ENCODE assay signal across 12 cellular contexts in genomic region chr1:201941420-201942128, GRCh38. TPM values are rescaled to one million over a fixed set of nuclear protein-coding genes. Genes with fewer than 3 reads are reported as not detected.
A peak's percentile ranks its signal among the peaks of the same experiment; 100 is the strongest.
DNase-seq lines count a peak whose midpoint lies in the region; ATAC-seq and TF ChIP-seq lines count a peak whose summit lies in the region.
"Had no signal": no experiment of that assay in that cellular context is flagged by ENCODE, and none has a peak within 500 bp of the region (broad histone marks: within the 10 kb centered on the region; RNA-seq: fewer than 3 reads in every experiment).

No MANE protein-coding gene starts in this region.

- H3K4me3 ChIP-seq in colonic mucosa (no peak overlapping the region), mesodermal cell (ENCODE audit: extremely low read depth, insufficient read depth, low read length, poor library complexity, severe bottlenecking) (no peak overlapping the region)

- ATAC-seq in HG03460 (IDR thresholded peaks at IDR 0.05; ENCODE audit: unreplicated experiment) = no peak
- ATAC-seq in GM21723 (IDR thresholded peaks at IDR 0.05; ENCODE audit: unreplicated experiment) = no peak

- H3K9me3 ChIP-seq in colonic mucosa = no peaks in the 10 kb centered on the region
- no peaks in the 10 kb centered on the region for H3K9me3 ChIP-seq in mesodermal cell (ENCODE audit: control insufficient read depth, low read length)

- H3K4me1 Mint-ChIP-seq in type B pancreatic cell (ENCODE audit: unreplicated experiment) = peaks cover 48% of the 10 kb centered on the region

- peaks cover 18% of the 10 kb centered on the region for H3K27me3 Mint-ChIP-seq in type B pancreatic cell

- peaks cover 9% of the 10 kb centered on the region for H3K27me3 ChIP-seq in colonic mucosa

- H3K9me3 Mint-ChIP-seq in type B pancreatic cell = no peaks in the 10 kb centered on the region
- H3K9me3 Mint-ChIP-seq: activated CD4-positive, alpha-beta memory T cell treated with anti-CD3 and anti-CD28 coated beads for 36 hours had no signal

- DNase-seq in DMS79 treated with DMSO at 0.1 percent for 48 hours (lab: John Stamatoyannopoulos, UW) = peak; percentile 19
- no peak for DNase-seq in DMS79 (lab: John Stamatoyannopoulos, UW)
- DNase-seq in colonic mucosa = no peak
- DNase-seq in type B pancreatic cell (ENCODE audit: extremely low spot score, unreplicated experiment) = no peak
- no peak for DNase-seq in NCI-H1092 treated with DMSO at 0.1 percent for 48 hours (lab: John Stamatoyannopoulos, UW)
- DNase-seq: activated CD4-positive, alpha-beta memory T cell treated with anti-CD3 and anti-CD28 coated beads for 36 hours; NCI-H1092; occipital lobe; SHP77 treated with DMSO at 0.1 percent for 48 hours had no signal

- no peaks in the 10 kb centered on the region for H3K4me1 ChIP-seq in colonic mucosa
- peaks cover 24% of the 10 kb centered on the region for H3K4me1 ChIP-seq in mesodermal cell (ENCODE audit: control insufficient read depth, insufficient read depth, low read length, poor library complexity, severe bottlenecking)

- H3K36me3 ChIP-seq in colonic mucosa (no peaks in the 10 kb centered on the region), mesodermal cell (ENCODE audit: control insufficient read depth, insufficient read depth, low read length) (no peaks in the 10 kb centered on the region)

- TF ChIP-seq CTCF in colonic mucosa (IDR thresholded peaks at IDR 0.05) (no peak), type B pancreatic cell (conservative IDR thresholded peaks at IDR 0.05) (no peak)

- no peaks in the 10 kb centered on the region for H3K36me3 Mint-ChIP-seq in type B pancreatic cell
- H3K36me3 Mint-ChIP-seq: activated CD4-positive, alpha-beta memory T cell treated with anti-CD3 and anti-CD28 coated beads for 36 hours had no signal

- 28 to 31% methylated on average over 5 to 7 of the region's 18 CpGs for WGBS in mesodermal cell (ENCODE audit: insufficient coverage in 2 of 2), 2 experiments

- intact Hi-C loops in colonic mucosa (cut with DNase I) = no loop called here

- peak overlapping the region; percentile 62 for H3K4me3 Mint-ChIP-seq in type B pancreatic cell
- H3K4me3 Mint-ChIP-seq: activated CD4-positive, alpha-beta memory T cell treated with anti-CD3 and anti-CD28 coated beads for 36 hours had no signal

- peak overlapping the region in 1 of 2 donors; percentile 41 for H3K9ac ChIP-seq in colonic mucosa (ENCODE audit: low read depth in 2 of 2, low read length in 2 of 2)

- peak overlapping the region; percentile 75 for H3K27ac Mint-ChIP-seq in type B pancreatic cell
- H3K27ac Mint-ChIP-seq: activated CD4-positive, alpha-beta memory T cell treated with anti-CD3 and anti-CD28 coated beads for 36 hours had no signal

- H3K27ac ChIP-seq in colonic mucosa (peak overlapping the region; percentile 18), mesodermal cell (ENCODE audit: low read depth, low read length, severe bottlenecking) (peak overlapping the region; percentile 83)

RNA-seq across cellular contexts. Expression of gene LMOD1, which starts 4.8 kb away (rescaled TPM):
- total RNA-seq in colonic mucosa = 10 to 100 TPM in 1 of 2 donors, 1 to 10 TPM in 1; 7.6 to 64.5 TPM
- 1.9 TPM for polyA plus RNA-seq in mesodermal cell (2013, experiment 1 of 2)
- polyA plus RNA-seq in mesodermal cell (2013, experiment 2 of 2) = 1.5 TPM
- total RNA-seq in type B pancreatic cell (ENCODE audit: low replicate concordance) = 0.52 and 3.7 TPM in 2 replicates
- total RNA-seq: activated CD4-positive, alpha-beta memory T cell treated with anti-CD3 and anti-CD28 coated beads for 36 hours had no signal

RNA-seq across cellular contexts. Expression of gene TIMM17A, which starts 13.7 kb away (rescaled TPM):
- total RNA-seq in colonic mucosa (10 to 100 TPM; 63.4 to 84.7 TPM), type B pancreatic cell (ENCODE audit: low replicate concordance) (50.2 and 53.0 TPM in 2 replicates)
- 66.0 TPM for polyA plus RNA-seq in mesodermal cell (2013, experiment 1 of 2)
- 63.3 TPM for polyA plus RNA-seq in mesodermal cell (2013, experiment 2 of 2)

RNA-seq across cellular contexts. Expression of gene RNPEP, which starts 40.9 kb away (rescaled TPM):
- total RNA-seq in colonic mucosa (100 to 1,000 TPM; 142 to 147 TPM), type B pancreatic cell (ENCODE audit: low replicate concordance) (57.3 and 63.9 TPM in 2 replicates)
- polyA plus RNA-seq in mesodermal cell (2013, experiment 1 of 2) = 81.8 TPM
- polyA plus RNA-seq in mesodermal cell (2013, experiment 2 of 2) = 75.0 TPM

RNA-seq across cellular contexts. Expression of gene SHISA4, which starts 52.9 kb away (rescaled TPM):
- 1 to 10 TPM; 2.0 to 3.9 TPM for total RNA-seq in colonic mucosa
- 21.8 TPM for polyA plus RNA-seq in mesodermal cell (2013, experiment 1 of 2)
- 17.1 TPM for polyA plus RNA-seq in mesodermal cell (2013, experiment 2 of 2)
- total RNA-seq in type B pancreatic cell (ENCODE audit: low replicate concordance) = 1.4 and 5.0 TPM in 2 replicates
